ENCODE assay signal across 9 cellular contexts in genomic region chr22:37843746-37844089, GRCh38. TPM values are rescaled to one million over a fixed set of nuclear protein-coding genes. Genes with fewer than 3 reads are reported as not detected.
DNase-seq lines count a peak whose midpoint lies in the region; ATAC-seq and TF ChIP-seq lines count a peak whose summit lies in the region.
"Had no signal": no experiment of that assay in that cellular context is flagged by ENCODE, and none has a peak within 500 bp of the region (broad histone marks: within the 10 kb centered on the region; RNA-seq: fewer than 3 reads in every experiment).

No MANE protein-coding gene starts in this region.

- peak; percentile 31 for DNase-seq in activated CD4-positive, alpha-beta T cell treated with anti-CD3 and anti-CD28 coated beads for 1 hour
- DNase-seq in endothelial cell (ENCODE audit: low spot score) (peak; percentile 67), natural killer cell (no peak), thyroid gland (no peak), midbrain (lab: John Stamatoyannopoulos, UW) (no peak)

- peaks cover 4% of the 10 kb centered on the region for H3K36me3 Mint-ChIP-seq in endothelial cell (ENCODE audit: low read depth, unreplicated experiment)
- no peaks in the 10 kb centered on the region for H3K36me3 Mint-ChIP-seq in natural killer cell

- intact Hi-C loops in natural killer cell (cut with micrococcal nuclease) (loop anchor here (5.0 to 10.0 kb wide), 2 partner anchors 36 to 209 kb away; partner anchors contain the start of genes GCAT and SH3BP1), thyroid gland (cut with DNase I) (no loop called here)

- H3K27ac Mint-ChIP-seq in endothelial cell (ENCODE audit: unreplicated experiment) (peak overlapping the region; percentile 89), natural killer cell (peak overlapping the region; percentile 76 to 88)

- TF ChIP-seq POLR2A in thyroid gland (IDR thresholded peaks at IDR 0.05) = no peak

- ATAC-seq in GM19397 (IDR thresholded peaks at IDR 0.05; ENCODE audit: unreplicated experiment) (peak; percentile 51), HG03432 (IDR thresholded peaks at IDR 0.05; ENCODE audit: unreplicated experiment) (peak; percentile 50), natural killer cell (peak; percentile 28 to 55 (median 43))

- H3K9me3 Mint-ChIP-seq in endothelial cell (ENCODE audit: unreplicated experiment) (no peaks in the 10 kb centered on the region), natural killer cell (no peaks in the 10 kb centered on the region)

- peak overlapping the region; percentile 96 for H3K4me3 Mint-ChIP-seq in endothelial cell (ENCODE audit: unreplicated experiment)
- H3K4me3 Mint-ChIP-seq in natural killer cell = peak overlapping the region; percentile 90

- H3K27ac ChIP-seq in C4-2B (peak overlapping the region; percentile 83), thyroid gland (peak overlapping the region; percentile 19 to 86 (median 67))

- 0 to 5% methylated on average over 2 to 21 of the region's 46 CpGs for WGBS in thyroid gland, 2 donors

- TF ChIP-seq CTCF in C4-2B (conservative IDR thresholded peaks at IDR 0.05) (no peak), endothelial cell (IDR thresholded peaks at IDR 0.05; ENCODE audit: unreplicated experiment) (no peak), natural killer cell (IDR thresholded peaks at IDR 0.05) (no peak), thyroid gland (IDR thresholded peaks at IDR 0.05) (no peak)

- no peaks in the 10 kb centered on the region for H3K27me3 ChIP-seq in thyroid gland

- H3K9me3 ChIP-seq in thyroid gland = no peaks in the 10 kb centered on the region

- peak overlapping the region; percentile 33 to 72 (median 70) for H3K4me3 ChIP-seq in thyroid gland (replicated peaks in 1 of 3)

- H3K27me3 Mint-ChIP-seq in endothelial cell (ENCODE audit: unreplicated experiment) (peaks cover 8% of the 10 kb centered on the region), natural killer cell (ENCODE audit: low read depth in 2 of 2) (no peaks in the 10 kb centered on the region)

- H3K4me1 Mint-ChIP-seq in endothelial cell (ENCODE audit: unreplicated experiment) = peaks cover 13% of the 10 kb centered on the region
- peaks cover 13 to 17% of the 10 kb centered on the region in 2 donors for H3K4me1 Mint-ChIP-seq in natural killer cell

- H3K4me1 ChIP-seq in thyroid gland = peaks cover 13 to 14% of the 10 kb centered on the region in 2 donors

- peaks cover 12 to 13% of the 10 kb centered on the region in 2 donors for H3K36me3 ChIP-seq in thyroid gland

RNA-seq across cellular contexts. Expression of gene ANKRD54, which starts 0.4 kb away (rescaled TPM):
- total RNA-seq in endothelial cell (ENCODE audit: unreplicated experiment) (14.4 TPM), natural killer cell (10 to 100 TPM; 23.0 to 28.7 (median 26.4) TPM), thyroid gland (10 to 100 TPM; 54.7 to 75.9 (median 61.5) TPM)

RNA-seq across cellular contexts. Expression of gene EIF3L, which starts 5.5 kb away (rescaled TPM):
- 732 TPM for total RNA-seq in endothelial cell (ENCODE audit: unreplicated experiment)
- total RNA-seq in natural killer cell = 100 to 1,000 TPM; 276 to 295 (median 291) TPM
- 100 to 1,000 TPM; 423 to 557 (median 455) TPM for total RNA-seq in thyroid gland

RNA-seq across cellular contexts. Expression of gene GALR3, which starts 20.5 kb away (rescaled TPM):
- total RNA-seq in endothelial cell (ENCODE audit: unreplicated experiment) (not detected), natural killer cell (under 1 TPM in 2 of 3 donors, not detected in 1; 0.24 to 0.32 TPM), thyroid gland (not detected)
- total RNA-seq: M059J had no signal

RNA-seq across cellular contexts. Expression of gene GCAT, which starts 36.0 kb away (rescaled TPM):
- total RNA-seq in endothelial cell (ENCODE audit: unreplicated experiment) (4.1 TPM), natural killer cell (1 to 10 TPM in 1 of 3 donors, under 1 TPM in 2; 0.25 to 1.2 (median 0.28) TPM), thyroid gland (10 to 100 TPM; 30.4 to 59.1 (median 38.2) TPM)

Comparison
In these comparisons a context has a peak if more than half of its experiments do, and no peak if none do; other contexts are left out.
1. DNase-seq: peak in activated CD4-positive, alpha-beta T cell treated with anti-CD3 and anti-CD28 coated beads for 1 hour (single experiment) and endothelial cell (single experiment); none in natural killer cell (single experiment), thyroid gland (0 of 2) and midbrain (single experiment).
2. Peak in every context shown above with its lines, with median percentiles within 50 percentile points of each other: ATAC-seq.